ENCODE assay signal across 9 cellular contexts in genomic region chr1:55580845-55581332, GRCh38.
DNase-seq lines count a peak whose midpoint lies in the region; ATAC-seq, FAIRE-seq and TF ChIP-seq lines count a peak whose summit lies in the region.
"Had no signal": no experiment of that assay in that cellular context is flagged by ENCODE, and none has a peak within 500 bp of the region (broad histone marks: within the 10 kb centered on the region; RNA-seq: fewer than 3 reads in every experiment).

No MANE protein-coding gene starts in this region.

- H3K9me3 Mint-ChIP-seq in astrocyte (ENCODE audit: unreplicated experiment): peaks cover 2% of the 10 kb centered on the region

- peaks cover 3% of the 10 kb centered on the region for H3K27me3 Mint-ChIP-seq in astrocyte (ENCODE audit: low read depth, unreplicated experiment)

- H3K27me3 ChIP-seq in astrocyte (ENCODE audit: insufficient read depth, low read length) (no peaks in the 10 kb centered on the region), sigmoid colon (no peaks in the 10 kb centered on the region)

- H3K4me3 ChIP-seq in astrocyte (ENCODE audit: insufficient read depth, low read depth, low read length) (no peak overlapping the region), sigmoid colon (no peak overlapping the region)

- H3K27ac ChIP-seq in astrocyte (ENCODE audit: low read depth, low read length): peak overlapping the region; percentile 73
- peak overlapping the region; percentile 61 to 75 (median 66) for H3K27ac ChIP-seq in sigmoid colon

- peak overlapping the region; percentile 52 for H3K9ac ChIP-seq in astrocyte (ENCODE audit: low read length)

- FAIRE-seq in astrocyte (lab: Jason Lieb, UNC): peak; percentile 97

- H3K9me3 ChIP-seq in astrocyte (ENCODE audit: insufficient read depth, low read depth, low read length): no peaks in the 10 kb centered on the region
- H3K9me3 ChIP-seq in sigmoid colon: no peaks in the 10 kb centered on the region

- DNase-seq in GM03348 (ENCODE audit: low spot score) (peak; percentile 74), astrocyte (ENCODE audit: low read depth) (peak; percentile 91), left cardiac atrium (no peak), sigmoid colon (no peak), NCI-H1417 treated with DMSO at 0.1 percent for 48 hours (lab: John Stamatoyannopoulos, UW) (no peak), NCI-H2107 treated with DMSO at 0.1 percent for 48 hours (lab: John Stamatoyannopoulos, UW; ENCODE audit: unreplicated experiment) (no peak)
- no peak for DNase-seq in stimulated activated naive CD8-positive, alpha-beta T cell treated with anti-CD3 and anti-CD28 coated beads, Interleukin-15, Interleukin-2, amounts not matched to agents 100 U/mL and 50 U/mL, for 24 hours
- DNase-seq: NCI-H1048 had no signal

- no peaks in the 10 kb centered on the region for H3K79me2 ChIP-seq in astrocyte (ENCODE audit: insufficient read depth, low read length)

- peak overlapping the region; percentile 32 for H2AFZ ChIP-seq in astrocyte (ENCODE audit: low read depth, low read length)

- no peak overlapping the region for H3K4me3 Mint-ChIP-seq in astrocyte (ENCODE audit: unreplicated experiment)

- H3K36me3 ChIP-seq in astrocyte (ENCODE audit: insufficient read depth, low read length) (no peaks in the 10 kb centered on the region), sigmoid colon (no peaks in the 10 kb centered on the region)

- H3K4me1 ChIP-seq in astrocyte (ENCODE audit: insufficient read depth, low read length): peaks cover 16% of the 10 kb centered on the region
- peaks cover 0 to 41% (median 20%) of the 10 kb centered on the region in 4 donors for H3K4me1 ChIP-seq in sigmoid colon

- intact Hi-C loops in left cardiac atrium (cut with DNase I): no loop called here
- intact Hi-C loops in sigmoid colon (cut with DNase I): loop anchor here (2.0 to 5.0 kb wide), 3 partner anchors 56 to 1001 kb away; no protein-coding TSS in a partner anchor

- 80 to 81% methylated on average over 3 of the region's 3 CpGs for WGBS in sigmoid colon, 2 donors

- no peak for TF ChIP-seq POLR2A in sigmoid colon (IDR thresholded peaks at IDR 0.05)

- no peak overlapping the region for H3K27ac Mint-ChIP-seq in astrocyte (ENCODE audit: unreplicated experiment)

- peak overlapping the region; percentile 67 for H3K4me2 ChIP-seq in astrocyte (ENCODE audit: low read length)

- no peaks in the 10 kb centered on the region for H4K20me1 ChIP-seq in astrocyte (ENCODE audit: insufficient read depth, low read length)

- TF ChIP-seq CTCF in astrocyte (IDR thresholded peaks at IDR 0.05; ENCODE audit: insufficient read depth, low read depth, low read length) (no peak), sigmoid colon (IDR thresholded peaks at IDR 0.05) (no peak)

- peaks cover 17% of the 10 kb centered on the region for H3K4me1 Mint-ChIP-seq in astrocyte (ENCODE audit: low read depth, unreplicated experiment)

- ATAC-seq in left cardiac atrium (peak; percentile 39 to 88), HG02885 (IDR thresholded peaks at IDR 0.05; ENCODE audit: poor library complexity, unreplicated experiment) (no peak)
- ATAC-seq in stimulated activated naive CD8-positive, alpha-beta T cell treated with anti-CD3 and anti-CD28 coated beads, Interleukin-15, Interleukin-2, amounts not matched to agents 100 U/mL and 50 U/mL, for 24 hours: no peak

- H3K36me3 Mint-ChIP-seq in astrocyte (ENCODE audit: low read depth, unreplicated experiment): no peaks in the 10 kb centered on the region

- TF ChIP-seq EP300 in sigmoid colon (IDR thresholded peaks at IDR 0.05): peak; percentile 12 to 88 (median 72)

Comparison
In these comparisons a context has a peak if more than half of its experiments do, and no peak if none do; other contexts are left out.
1. DNase-seq: peak in GM03348 (single experiment) and astrocyte (single experiment); none in left cardiac atrium (single experiment), sigmoid colon (single experiment), NCI-H1417 treated with DMSO at 0.1 percent for 48 hours (single experiment), NCI-H2107 treated with DMSO at 0.1 percent for 48 hours (single experiment) and stimulated activated naive CD8-positive, alpha-beta T cell treated with anti-CD3 and anti-CD28 coated beads, Interleukin-15, Interleukin-2, amounts not matched to agents 100 U/mL and 50 U/mL, for 24 hours (single experiment).
2. ATAC-seq: peak in left cardiac atrium (2 of 2); none in HG02885 (single experiment) and stimulated activated naive CD8-positive, alpha-beta T cell treated with anti-CD3 and anti-CD28 coated beads, Interleukin-15, Interleukin-2, amounts not matched to agents 100 U/mL and 50 U/mL, for 24 hours (single experiment).